ENCODE assay signal across 11 cellular contexts in the genomic region with DNA sequence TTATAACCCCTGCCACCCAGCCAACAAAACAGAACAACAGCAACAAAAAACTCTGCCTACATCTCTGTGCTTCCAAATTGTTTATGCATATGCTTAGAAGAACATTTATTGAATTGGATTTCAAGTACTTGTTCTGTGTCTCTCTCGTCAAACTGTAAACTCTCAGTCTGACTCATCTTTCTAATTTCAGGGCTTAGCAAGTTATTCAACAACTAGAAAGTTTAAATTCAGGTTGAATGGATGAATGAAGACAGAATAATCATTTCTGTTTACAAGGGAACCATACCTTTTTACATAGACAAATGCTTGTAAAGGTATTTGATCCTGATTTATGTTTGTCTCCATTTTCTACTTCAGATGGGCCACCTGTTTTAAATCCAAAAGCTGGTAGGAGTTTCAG. TPM values are rescaled to one million over a fixed set of nuclear protein-coding genes. Genes with fewer than 3 reads are reported as not detected.
DNase-seq lines count a peak whose midpoint lies in the region; ATAC-seq and TF ChIP-seq lines count a peak whose summit lies in the region.
"Had no signal": no experiment of that assay in that cellular context is flagged by ENCODE, and none has a peak within 500 bp of the region (broad histone marks: within the 10 kb centered on the region; RNA-seq: fewer than 3 reads in every experiment).

No MANE protein-coding gene starts in this region.

- H3K27ac ChIP-seq in sigmoid colon (peak overlapping the region; percentile 89 to 94 (median 90)), coronary artery (no peak overlapping the region)

- 16 to 36% methylated on average over 1 of the region's 1 CpG for WGBS in sigmoid colon, 2 donors

- peaks cover 2% of the 10 kb centered on the region for H3K36me3 Mint-ChIP-seq in activated CD4-positive, alpha-beta T cell treated with anti-CD3 and anti-CD28 coated beads, Interleukin-2, amount 10 ng/mL, durations not matched to agents 24 days and 14 days (ENCODE audit: low read depth)
- H3K36me3 Mint-ChIP-seq in activated T-helper 17 cell treated with anti-CD3 and anti-CD28 coated beads, Interleukin-2, amount 50 U/mL, for 72 hours (ENCODE audit: low read depth), result no peaks in the 10 kb centered on the region

- H3K27me3 Mint-ChIP-seq in activated CD4-positive, alpha-beta T cell treated with anti-CD3 and anti-CD28 coated beads, Interleukin-2, amount 10 ng/mL, durations not matched to agents 24 days and 14 days, result peaks cover 38% of the 10 kb centered on the region
- H3K27me3 Mint-ChIP-seq in activated T-helper 17 cell treated with anti-CD3 and anti-CD28 coated beads, Interleukin-2, amount 50 U/mL, for 72 hours, result peaks cover 6% of the 10 kb centered on the region

- H3K4me1 Mint-ChIP-seq in activated CD4-positive, alpha-beta T cell treated with anti-CD3 and anti-CD28 coated beads, Interleukin-2, amount 10 ng/mL, durations not matched to agents 24 days and 14 days, result peaks cover 21% of the 10 kb centered on the region
- H3K4me1 Mint-ChIP-seq in activated T-helper 17 cell treated with anti-CD3 and anti-CD28 coated beads, Interleukin-2, amount 50 U/mL, for 72 hours, result peaks cover 27% of the 10 kb centered on the region

- no peaks in the 10 kb centered on the region for H3K9me3 Mint-ChIP-seq in activated CD4-positive, alpha-beta T cell treated with anti-CD3 and anti-CD28 coated beads, Interleukin-2, amount 10 ng/mL, durations not matched to agents 24 days and 14 days
- H3K9me3 Mint-ChIP-seq in activated T-helper 17 cell treated with anti-CD3 and anti-CD28 coated beads, Interleukin-2, amount 50 U/mL, for 72 hours, result no peaks in the 10 kb centered on the region

- ATAC-seq in activated T-helper 17 cell treated with anti-CD3 and anti-CD28 coated beads, Interleukin-2, amount 50 U/mL, for 72 hours (replicated peaks), result no peak
- ATAC-seq: left cardiac atrium had no signal

- peaks cover 0 to 56% (median 43%) of the 10 kb centered on the region in 4 donors for H3K4me1 ChIP-seq in sigmoid colon

- H3K36me3 ChIP-seq in sigmoid colon, result no peaks in the 10 kb centered on the region

- no peak for TF ChIP-seq POLR2A in sigmoid colon (IDR thresholded peaks at IDR 0.05)
- TF ChIP-seq POLR2A in erythroblast (IDR thresholded peaks at IDR 0.05; ENCODE audit: low read length), result no peak

- no peak for TF ChIP-seq EP300 in sigmoid colon (IDR thresholded peaks at IDR 0.05)

- DNase-seq in activated CD4-positive, alpha-beta T cell treated with anti-CD3 and anti-CD28 coated beads, Interleukin-2, amount 10 ng/mL, durations not matched to agents 24 days and 14 days, result no peak
- no peak for DNase-seq in activated CD4-positive, alpha-beta T cell treated with anti-CD3 and anti-CD28 coated beads, Interleukin-2, amount 50 U/mL, for 4 hours
- DNase-seq in HCEC 1CT, result peak; percentile 2
- no peak for DNase-seq in sigmoid colon
- DNase-seq in erythroblast (lab: John Stamatoyannopoulos, UW), result no peak
- no peak for DNase-seq in ecto neural progenitor cell (ENCODE audit: low spot score)
- DNase-seq in coronary artery (ENCODE audit: low spot score), result no peak
- DNase-seq: left cardiac atrium, NCI-H146, Right ventricle myocardium superior had no signal

- intact Hi-C loops in activated CD4-positive, alpha-beta T cell treated with anti-CD3 and anti-CD28 coated beads, Interleukin-2, amount 10 ng/mL, durations not matched to agents 24 days and 14 days (cut with micrococcal nuclease), result no loop called here
- intact Hi-C loops in sigmoid colon (cut with DNase I), result loop anchor here (10.0 kb wide), 1 partner anchor 279 kb away; the partner anchor contains the start of gene CAPRIN1

- peak overlapping the region; percentile 97 for H3K4me3 Mint-ChIP-seq in activated CD4-positive, alpha-beta T cell treated with anti-CD3 and anti-CD28 coated beads, Interleukin-2, amount 10 ng/mL, durations not matched to agents 24 days and 14 days
- peak overlapping the region; percentile 94 for H3K4me3 Mint-ChIP-seq in activated T-helper 17 cell treated with anti-CD3 and anti-CD28 coated beads, Interleukin-2, amount 50 U/mL, for 72 hours

- H3K4me3 ChIP-seq in sigmoid colon, result no peak overlapping the region
- no peak overlapping the region for H3K4me3 ChIP-seq in coronary artery

- H3K27me3 ChIP-seq in sigmoid colon, result no peaks in the 10 kb centered on the region

- no peak overlapping the region for H3K27ac Mint-ChIP-seq in activated CD4-positive, alpha-beta T cell treated with anti-CD3 and anti-CD28 coated beads, Interleukin-2, amount 10 ng/mL, durations not matched to agents 24 days and 14 days
- no peak overlapping the region for H3K27ac Mint-ChIP-seq in activated T-helper 17 cell treated with anti-CD3 and anti-CD28 coated beads, Interleukin-2, amount 50 U/mL, for 72 hours

- no peak for TF ChIP-seq CTCF in sigmoid colon (IDR thresholded peaks at IDR 0.05)
- TF ChIP-seq CTCF in coronary artery (IDR thresholded peaks at IDR 0.05), result no peak

- no peaks in the 10 kb centered on the region for H3K9me3 ChIP-seq in sigmoid colon

RNA-seq across cellular contexts. Expression of gene FBXO3, which starts 1.5 kb away (rescaled TPM):
- 18.1 and 20.9 TPM in 2 replicates for total RNA-seq in activated CD4-positive, alpha-beta T cell treated with anti-CD3 and anti-CD28 coated beads, Interleukin-2, amount 10 ng/mL, durations not matched to agents 24 days and 14 days
- 10 to 100 TPM; 13.4 to 14.0 TPM for total RNA-seq in activated T-helper 17 cell treated with anti-CD3 and anti-CD28 coated beads, Interleukin-2, amount 50 U/mL, for 72 hours
- total RNA-seq in sigmoid colon, result 10 to 100 TPM; 36.8 to 53.5 (median 50.4) TPM
- 10 to 100 TPM; 20.2 to 34.7 (median 27.6) TPM for polyA plus RNA-seq in sigmoid colon

RNA-seq across cellular contexts. Expression of gene CD59, which starts 39.6 kb away (rescaled TPM):
- 94.1 and 98.7 TPM in 2 replicates for total RNA-seq in activated CD4-positive, alpha-beta T cell treated with anti-CD3 and anti-CD28 coated beads, Interleukin-2, amount 10 ng/mL, durations not matched to agents 24 days and 14 days
- 100 to 1,000 TPM in 1 of 2 donors, 10 to 100 TPM in 1; 78.1 to 147 TPM for total RNA-seq in activated T-helper 17 cell treated with anti-CD3 and anti-CD28 coated beads, Interleukin-2, amount 50 U/mL, for 72 hours
- 100 to 1,000 TPM; 160 to 206 (median 183) TPM for total RNA-seq in sigmoid colon
- 100 to 1,000 TPM in 1 of 3 donors, 10 to 100 TPM in 2; 54.1 to 210 (median 80.7) TPM for polyA plus RNA-seq in sigmoid colon

Comparison
In these comparisons a context has a peak if more than half of its experiments do, and no peak if none do; other contexts are left out.
1. H3K27ac ChIP-seq: peak in sigmoid colon (4 of 4); none in coronary artery (0 of 2).